ENCODE assay signal across 24 cellular contexts in genomic region chr7:50648570-50649169, GRCh38.
"Had no signal": no experiment of that assay in that cellular context is flagged by ENCODE, and none has a peak within 500 bp of the region (broad histone marks: within the 10 kb centered on the region; RNA-seq: fewer than 3 reads in every experiment).

No MANE protein-coding gene starts in this region.

- H3K4me1 Mint-ChIP-seq: activated CD4-positive, alpha-beta T cell treated with anti-CD3 and anti-CD28 coated beads for 36 hours; endodermal cell had no signal

- H3K27ac ChIP-seq: foreskin keratinocyte, pancreas, spleen, tibial artery had no signal

- ATAC-seq: activated CD4-positive, alpha-beta T cell treated with anti-CD3 and anti-CD28 coated beads for 36 hours; foreskin keratinocyte had no signal

- H3K9me3 Mint-ChIP-seq: activated naive CD8-positive, alpha-beta T cell treated with anti-CD3 and anti-CD28 coated beads, Interleukin-2, amount 10 ng/mL, durations not matched to agents 7 days and 5 days; activated T-cell treated with anti-CD3 and anti-CD28 coated beads, Interleukin-2, amount 50 U/mL, for 24 hours; activated T-helper 2 cell treated with anti-CD3 and anti-CD28 coated beads, Interferon-gamma antibody, Interleukin-2, Interleukin-4, amounts not matched to agents 10 μg/mL and 5 μg/mL and 100 μg/mL, durations not matched to agents 14 hours and 24 hours and 36 hours; endodermal cell; nephron progenitor cell; T-helper 2 cell treated with Interferon-gamma antibody and Interleukin-4, amounts not matched to agents 5 μg/mL and 100 μg/mL, for 36 hours had no signal

- H3K27me3 Mint-ChIP-seq: activated CD4-positive, alpha-beta T cell treated with anti-CD3 and anti-CD28 coated beads for 36 hours; activated T-cell treated with anti-CD3 and anti-CD28 coated beads, Interleukin-2, amount 50 U/mL, for 24 hours; brain had no signal

- DNase-seq: activated CD4-positive, alpha-beta T cell treated with anti-CD3 and anti-CD28 coated beads for 36 hours; activated CD4-positive, alpha-beta T cell treated with anti-CD3 and anti-CD28 coated beads, Interleukin-2, amount 50 U/mL, for 48 hours; activated naive CD4-positive, alpha-beta T cell treated with Interleukin-2 at 50 U/mL for 16 hours; activated naive CD8-positive, alpha-beta T cell treated with anti-CD3 and anti-CD28 coated beads, Interleukin-2, amount 10 ng/mL, durations not matched to agents 7 days and 5 days; activated T-cell treated with anti-CD3 and anti-CD28 coated beads, Interleukin-2, amount 50 U/mL, for 24 hours; amygdala; caudate nucleus; endodermal cell; foreskin keratinocyte; glutamatergic neuron; hippocampal formation; mammary epithelial cell; midbrain; nephron progenitor cell; pancreas; spleen; stimulated activated CD8-positive, alpha-beta memory T cell treated with anti-CD3 and anti-CD28 coated beads, Interleukin-4, amount 100 ng/mL, for 48 hours; stimulated activated naive CD4-positive, alpha-beta T cell treated with Interleukin-2 at 50 U/mL for 16 hours; substantia nigra had no signal

- H3K9me3 ChIP-seq: pancreas, spleen, tibial artery had no signal

- H3K27ac Mint-ChIP-seq: activated CD4-positive, alpha-beta T cell treated with anti-CD3 and anti-CD28 coated beads for 36 hours; activated T-cell treated with anti-CD3 and anti-CD28 coated beads, Interleukin-2, amount 50 U/mL, for 24 hours; activated T-helper 2 cell treated with anti-CD3 and anti-CD28 coated beads, Interferon-gamma antibody, Interleukin-2, Interleukin-4, amounts not matched to agents 10 μg/mL and 5 μg/mL and 100 μg/mL, durations not matched to agents 14 hours and 24 hours and 36 hours; nephron progenitor cell; T-helper 2 cell treated with Interferon-gamma antibody and Interleukin-4, amounts not matched to agents 5 μg/mL and 100 μg/mL, for 36 hours had no signal

- H3K36me3 Mint-ChIP-seq: activated naive CD8-positive, alpha-beta T cell treated with anti-CD3 and anti-CD28 coated beads, Interleukin-2, amount 10 ng/mL, durations not matched to agents 7 days and 5 days had no signal

- H3K4me1 ChIP-seq: pancreas had no signal

- H3K4me3 Mint-ChIP-seq: activated CD4-positive, alpha-beta T cell treated with anti-CD3 and anti-CD28 coated beads for 36 hours; activated naive CD8-positive, alpha-beta T cell treated with anti-CD3 and anti-CD28 coated beads, Interleukin-2, amount 10 ng/mL, durations not matched to agents 7 days and 5 days; activated T-cell treated with anti-CD3 and anti-CD28 coated beads, Interleukin-2, amount 50 U/mL, for 24 hours; brain; endodermal cell; nephron progenitor cell; T-helper 2 cell treated with Interferon-gamma antibody and Interleukin-4, amounts not matched to agents 5 μg/mL and 100 μg/mL, for 36 hours had no signal

- H3K4me3 ChIP-seq: dorsolateral prefrontal cortex, pancreas, spleen, tibial artery had no signal

- H3K27me3 ChIP-seq: dorsolateral prefrontal cortex, foreskin keratinocyte, pancreas, spleen, tibial artery had no signal
